34 cellular contexts compared by ENCODE assay signal in the genomic region with DNA sequence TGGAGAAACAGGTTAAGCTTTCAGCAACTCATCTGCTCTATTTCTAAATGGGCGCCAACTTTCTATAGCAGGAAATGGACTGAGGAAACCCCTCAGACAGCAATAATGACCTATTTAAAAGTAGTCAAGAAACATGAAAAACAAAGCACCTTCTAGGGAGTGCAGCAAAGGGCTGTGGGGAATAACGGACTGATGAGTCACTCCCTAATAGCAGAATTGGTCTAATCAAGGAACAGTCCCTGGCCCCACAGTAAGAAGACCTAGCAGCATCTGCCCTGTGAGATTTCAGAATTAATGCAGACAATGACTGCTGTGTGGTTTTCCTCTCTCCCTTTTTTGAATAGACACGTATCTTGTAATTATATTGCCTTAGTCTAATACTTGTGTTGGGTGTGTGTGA.
DNase-seq lines count a peak whose midpoint lies in the region; ATAC-seq and TF ChIP-seq lines count a peak whose summit lies in the region.
"Had no signal": no experiment of that assay in that cellular context is flagged by ENCODE, and none has a peak within 500 bp of the region (broad histone marks: within the 10 kb centered on the region; RNA-seq: fewer than 3 reads in every experiment).

No MANE protein-coding gene starts in this region.

- ATAC-seq in GM18870 (IDR thresholded peaks at IDR 0.05; ENCODE audit: unreplicated experiment): peak; percentile 46
- ATAC-seq in GM18502 (IDR thresholded peaks at IDR 0.05; ENCODE audit: poor library complexity, unreplicated experiment): no peak
- ATAC-seq: activated CD8-positive, alpha-beta T cell treated with anti-CD3 and anti-CD28 coated beads, Interleukin-2, amount 10 ng/mL, durations not matched to agents 7 days and 5 days; activated T-helper 17 cell treated with anti-CD3 and anti-CD28 coated beads, Interleukin-2, amount 50 U/mL, for 72 hours; CD8-positive, alpha-beta T cell; left ventricle myocardium superior; naive thymus-derived CD4-positive, alpha-beta T cell; right lobe of liver; stimulated activated naive CD8-positive, alpha-beta T cell treated with anti-CD3 and anti-CD28 coated beads, Interleukin-15, amount 100 ng/mL, for 72 hours had no signal

- WGBS in sigmoid colon, 2 donors: 67 to 73% methylated on average over 3 of the region's 3 CpGs

- H3K4me3 ChIP-seq in HUES6 (ENCODE audit: low read depth, low read length) (no peak overlapping the region), cardiac fibroblast (replicated peaks in 1 of 2; ENCODE audit: low read depth in 2 of 2, low read length in 2 of 2) (no peak overlapping the region), sigmoid colon (no peak overlapping the region)
- H3K4me3 ChIP-seq: adrenal gland, right lobe of liver, thyroid gland had no signal

- TF ChIP-seq EP300 in sigmoid colon (IDR thresholded peaks at IDR 0.05): no peak

- H3K9ac ChIP-seq in HUES6 (ENCODE audit: low read length): no peak overlapping the region

- H3K36me3 ChIP-seq in HUES6 (ENCODE audit: control insufficient read depth, insufficient read depth, low read length): no peaks in the 10 kb centered on the region
- H3K36me3 ChIP-seq in sigmoid colon: no peaks in the 10 kb centered on the region
- H3K36me3 ChIP-seq: adrenal gland, BE2C, neutrophil, right lobe of liver, thyroid gland had no signal

- TF ChIP-seq CTCF in cardiac fibroblast (IDR thresholded peaks at IDR 0.05; ENCODE audit: low read depth, low read length) (no peak), sigmoid colon (IDR thresholded peaks at IDR 0.05) (no peak)

- H3K27ac ChIP-seq in HUES6 (ENCODE audit: low read depth, low read length): 0 out of 2 replicates have a peak overlapping the region, but pooled peaks have one; percentile 1
- H3K27ac ChIP-seq in sigmoid colon: no peak overlapping the region
- H3K27ac ChIP-seq: adrenal gland, neutrophil, right lobe of liver, thyroid gland, VCaP had no signal

- H3K9me3 ChIP-seq in HUES6 (ENCODE audit: control insufficient read depth, insufficient read depth, low read depth, low read length) (no peaks in the 10 kb centered on the region), sigmoid colon (no peaks in the 10 kb centered on the region)
- H3K9me3 ChIP-seq: adrenal gland, BE2C, neutrophil, right lobe of liver, thyroid gland had no signal

- no peak for TF ChIP-seq POLR2A in sigmoid colon (IDR thresholded peaks at IDR 0.05)

- H3K27me3 ChIP-seq in HUES6 (ENCODE audit: control insufficient read depth, insufficient read depth, low read length) (no peaks in the 10 kb centered on the region), sigmoid colon (no peaks in the 10 kb centered on the region)
- H3K27me3 ChIP-seq: adrenal gland, BE2C, neutrophil, right lobe of liver, thyroid gland had no signal

- H3K4me1 ChIP-seq in HUES6 (ENCODE audit: control insufficient read depth, insufficient read depth, low read length) (no peaks in the 10 kb centered on the region), sigmoid colon (no peaks in the 10 kb centered on the region)
- H3K4me1 ChIP-seq: adrenal gland, BE2C, right lobe of liver, thyroid gland had no signal

- peak; percentile 4 to 41 for DNase-seq in cardiac fibroblast (ENCODE audit: low read depth in 2 of 2)
- DNase-seq in myocyte (ENCODE audit: low read depth): peak; percentile 11
- no peak for DNase-seq in T-helper 2 cell
- DNase-seq in NCI-H146 treated with DMSO at 0.1 percent for 48 hours (lab: John Stamatoyannopoulos, UW; ENCODE audit: unreplicated experiment): no peak
- no peak for DNase-seq in sigmoid colon
- DNase-seq: ACHN; activated CD4-positive, alpha-beta T cell treated with anti-CD3 and anti-CD28 coated beads for 4 hours; activated CD8-positive, alpha-beta T cell treated with anti-CD3 and anti-CD28 coated beads, Interleukin-2, amount 10 ng/mL, durations not matched to agents 7 days and 5 days; activated naive CD4-positive, alpha-beta T cell treated with anti-CD3 and anti-CD28 coated beads, Interleukin-2, amount 10 ng/mL, durations not matched to agents 7 days and 5 days; adrenal gland; BE2C; CD8-positive, alpha-beta T cell; DMS 273 treated with DMSO at 0.1 percent for 48 hours; HFFc6; KBM-7; left ventricle myocardium superior; midbrain; naive thymus-derived CD4-positive, alpha-beta T cell; NCI-H1417 treated with DMSO at 0.1 percent for 48 hours; NCI-H2081; NCI-H526; posterior cingulate gyrus; right lobe of liver; Right ventricle myocardium superior; stimulated activated CD4-positive, alpha-beta T cell treated with anti-CD3 and anti-CD28 coated beads, Interleukin-12 subunit alpha, Interleukin-12 subunit beta, amount 100 ng/mL, for 4 hours; stimulated activated CD4-positive, alpha-beta T cell treated with anti-CD3 and anti-CD28 coated beads, Interleukin-2, amount 100 ng/mL, for 48 hours; stimulated activated naive CD8-positive, alpha-beta T cell treated with anti-CD3 and anti-CD28 coated beads, Interleukin-15, amount 100 ng/mL, for 72 hours; thyroid gland had no signal

- intact Hi-C loops in sigmoid colon (cut with DNase I): no loop called here

Comparison
In these comparisons a context has a peak if more than half of its experiments do, and no peak if none do; other contexts are left out.
1. DNase-seq: peak in cardiac fibroblast (2 of 2) and myocyte (single experiment); none in T-helper 2 cell (0 of 5), NCI-H146 treated with DMSO at 0.1 percent for 48 hours (single experiment) and sigmoid colon (single experiment).